In genomic region chr1:8425781-8426161, GRCh38 we compare ENCODE assay signal across 1 cellular context.
A peak's percentile ranks its signal among the peaks of the same experiment; 100 is the strongest.
TF ChIP-seq lines count a peak whose summit lies in the region.

No MANE protein-coding gene starts in this region.

TF ChIP-seq in K562, 482 proteins besides CTCF, POLR2A, EP300 and RAD21 (continues in another document):
- TF ChIP-seq, protein P1, sequence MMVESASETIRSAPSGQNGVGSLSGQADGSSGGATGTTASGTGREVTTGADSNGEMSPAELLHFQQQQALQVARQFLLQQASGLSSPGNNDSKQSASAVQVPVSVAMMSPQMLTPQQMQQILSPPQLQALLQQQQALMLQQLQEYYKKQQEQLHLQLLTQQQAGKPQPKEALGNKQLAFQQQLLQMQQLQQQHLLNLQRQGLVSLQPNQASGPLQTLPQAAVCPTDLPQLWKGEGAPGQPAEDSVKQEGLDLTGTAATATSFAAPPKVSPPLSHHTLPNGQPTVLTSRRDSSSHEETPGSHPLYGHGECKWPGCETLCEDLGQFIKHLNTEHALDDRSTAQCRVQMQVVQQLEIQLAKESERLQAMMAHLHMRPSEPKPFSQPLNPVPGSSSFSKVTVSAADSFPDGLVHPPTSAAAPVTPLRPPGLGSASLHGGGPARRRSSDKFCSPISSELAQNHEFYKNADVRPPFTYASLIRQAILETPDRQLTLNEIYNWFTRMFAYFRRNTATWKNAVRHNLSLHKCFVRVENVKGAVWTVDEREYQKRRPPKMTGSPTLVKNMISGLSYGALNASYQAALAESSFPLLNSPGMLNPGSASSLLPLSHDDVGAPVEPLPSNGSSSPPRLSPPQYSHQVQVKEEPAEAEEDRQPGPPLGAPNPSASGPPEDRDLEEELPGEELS (CRISPR knock-in tag; IDR thresholded peaks at IDR 0.05; ENCODE audit: borderline replicate concordance), result no peak
- no peak for TF ChIP-seq ESRRB (CRISPR knock-in tag; IDR thresholded peaks at IDR 0.05; ENCODE audit: borderline replicate concordance)
- TF ChIP-seq SAFB (IDR thresholded peaks at IDR 0.05; ENCODE audit: borderline replicate concordance, low read depth, low read length), result no peak
- no peak for TF ChIP-seq CBX8 (IDR thresholded peaks at IDR 0.05; ENCODE audit: borderline replicate concordance, extremely low read depth, low read depth, low read length, poor library complexity, severe bottlenecking)
- no peak for TF ChIP-seq ZFPM2 (CRISPR knock-in tag; IDR thresholded peaks at IDR 0.05)
- TF ChIP-seq GABPB1 (CRISPR knock-in tag; IDR thresholded peaks at IDR 0.05), result no peak
- TF ChIP-seq TEAD2 (tag; IDR thresholded peaks at IDR 0.05), result no peak
- TF ChIP-seq CEBPB (tag; IDR thresholded peaks at IDR 0.05), result peak; percentile 38; the same call in 1 of the 2 replicates
- 0 out of 2 replicates have a peak, but pooled peaks have one; percentile 46 for TF ChIP-seq ADNP (tag; IDR thresholded peaks at IDR 0.05)
- TF ChIP-seq FOXP1 (CRISPR knock-in tag; IDR thresholded peaks at IDR 0.05), result no peak
- no peak for TF ChIP-seq ZNF592 (IDR thresholded peaks at IDR 0.05)
- TF ChIP-seq, protein P2, sequence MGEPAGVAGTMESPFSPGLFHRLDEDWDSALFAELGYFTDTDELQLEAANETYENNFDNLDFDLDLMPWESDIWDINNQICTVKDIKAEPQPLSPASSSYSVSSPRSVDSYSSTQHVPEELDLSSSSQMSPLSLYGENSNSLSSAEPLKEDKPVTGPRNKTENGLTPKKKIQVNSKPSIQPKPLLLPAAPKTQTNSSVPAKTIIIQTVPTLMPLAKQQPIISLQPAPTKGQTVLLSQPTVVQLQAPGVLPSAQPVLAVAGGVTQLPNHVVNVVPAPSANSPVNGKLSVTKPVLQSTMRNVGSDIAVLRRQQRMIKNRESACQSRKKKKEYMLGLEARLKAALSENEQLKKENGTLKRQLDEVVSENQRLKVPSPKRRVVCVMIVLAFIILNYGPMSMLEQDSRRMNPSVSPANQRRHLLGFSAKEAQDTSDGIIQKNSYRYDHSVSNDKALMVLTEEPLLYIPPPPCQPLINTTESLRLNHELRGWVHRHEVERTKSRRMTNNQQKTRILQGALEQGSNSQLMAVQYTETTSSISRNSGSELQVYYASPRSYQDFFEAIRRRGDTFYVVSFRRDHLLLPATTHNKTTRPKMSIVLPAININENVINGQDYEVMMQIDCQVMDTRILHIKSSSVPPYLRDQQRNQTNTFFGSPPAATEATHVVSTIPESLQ (CRISPR knock-in tag; IDR thresholded peaks at IDR 0.05), result no peak
- no peak for TF ChIP-seq ZKSCAN3 (CRISPR knock-in tag; IDR thresholded peaks at IDR 0.05)
- TF ChIP-seq NR1H2 (CRISPR knock-in tag; IDR thresholded peaks at IDR 0.05), result no peak
- TF ChIP-seq, protein P3, sequence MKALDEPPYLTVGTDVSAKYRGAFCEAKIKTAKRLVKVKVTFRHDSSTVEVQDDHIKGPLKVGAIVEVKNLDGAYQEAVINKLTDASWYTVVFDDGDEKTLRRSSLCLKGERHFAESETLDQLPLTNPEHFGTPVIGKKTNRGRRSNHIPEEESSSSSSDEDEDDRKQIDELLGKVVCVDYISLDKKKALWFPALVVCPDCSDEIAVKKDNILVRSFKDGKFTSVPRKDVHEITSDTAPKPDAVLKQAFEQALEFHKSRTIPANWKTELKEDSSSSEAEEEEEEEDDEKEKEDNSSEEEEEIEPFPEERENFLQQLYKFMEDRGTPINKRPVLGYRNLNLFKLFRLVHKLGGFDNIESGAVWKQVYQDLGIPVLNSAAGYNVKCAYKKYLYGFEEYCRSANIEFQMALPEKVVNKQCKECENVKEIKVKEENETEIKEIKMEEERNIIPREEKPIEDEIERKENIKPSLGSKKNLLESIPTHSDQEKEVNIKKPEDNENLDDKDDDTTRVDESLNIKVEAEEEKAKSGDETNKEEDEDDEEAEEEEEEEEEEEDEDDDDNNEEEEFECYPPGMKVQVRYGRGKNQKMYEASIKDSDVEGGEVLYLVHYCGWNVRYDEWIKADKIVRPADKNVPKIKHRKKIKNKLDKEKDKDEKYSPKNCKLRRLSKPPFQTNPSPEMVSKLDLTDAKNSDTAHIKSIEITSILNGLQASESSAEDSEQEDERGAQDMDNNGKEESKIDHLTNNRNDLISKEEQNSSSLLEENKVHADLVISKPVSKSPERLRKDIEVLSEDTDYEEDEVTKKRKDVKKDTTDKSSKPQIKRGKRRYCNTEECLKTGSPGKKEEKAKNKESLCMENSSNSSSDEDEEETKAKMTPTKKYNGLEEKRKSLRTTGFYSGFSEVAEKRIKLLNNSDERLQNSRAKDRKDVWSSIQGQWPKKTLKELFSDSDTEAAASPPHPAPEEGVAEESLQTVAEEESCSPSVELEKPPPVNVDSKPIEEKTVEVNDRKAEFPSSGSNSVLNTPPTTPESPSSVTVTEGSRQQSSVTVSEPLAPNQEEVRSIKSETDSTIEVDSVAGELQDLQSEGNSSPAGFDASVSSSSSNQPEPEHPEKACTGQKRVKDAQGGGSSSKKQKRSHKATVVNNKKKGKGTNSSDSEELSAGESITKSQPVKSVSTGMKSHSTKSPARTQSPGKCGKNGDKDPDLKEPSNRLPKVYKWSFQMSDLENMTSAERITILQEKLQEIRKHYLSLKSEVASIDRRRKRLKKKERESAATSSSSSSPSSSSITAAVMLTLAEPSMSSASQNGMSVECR (CRISPR knock-in tag; IDR thresholded peaks at IDR 0.05), result no peak
- no peak for TF ChIP-seq PURB (CRISPR knock-in tag; IDR thresholded peaks at IDR 0.05; ENCODE audit: low read depth)
- no peak for TF ChIP-seq ETV6 (IDR thresholded peaks at IDR 0.05; ENCODE audit: borderline replicate concordance in 1 of 2, low read depth in 2 of 2, low read length in 1 of 2)
- no peak for TF ChIP-seq ETV6 (CRISPR knock-in tag; IDR thresholded peaks at IDR 0.05; ENCODE audit: borderline replicate concordance)
- no peak for TF ChIP-seq POU5F1 (IDR thresholded peaks at IDR 0.05; ENCODE audit: borderline replicate concordance, low read depth, low read length, partially characterized antibody)
- TF ChIP-seq, protein P4, sequence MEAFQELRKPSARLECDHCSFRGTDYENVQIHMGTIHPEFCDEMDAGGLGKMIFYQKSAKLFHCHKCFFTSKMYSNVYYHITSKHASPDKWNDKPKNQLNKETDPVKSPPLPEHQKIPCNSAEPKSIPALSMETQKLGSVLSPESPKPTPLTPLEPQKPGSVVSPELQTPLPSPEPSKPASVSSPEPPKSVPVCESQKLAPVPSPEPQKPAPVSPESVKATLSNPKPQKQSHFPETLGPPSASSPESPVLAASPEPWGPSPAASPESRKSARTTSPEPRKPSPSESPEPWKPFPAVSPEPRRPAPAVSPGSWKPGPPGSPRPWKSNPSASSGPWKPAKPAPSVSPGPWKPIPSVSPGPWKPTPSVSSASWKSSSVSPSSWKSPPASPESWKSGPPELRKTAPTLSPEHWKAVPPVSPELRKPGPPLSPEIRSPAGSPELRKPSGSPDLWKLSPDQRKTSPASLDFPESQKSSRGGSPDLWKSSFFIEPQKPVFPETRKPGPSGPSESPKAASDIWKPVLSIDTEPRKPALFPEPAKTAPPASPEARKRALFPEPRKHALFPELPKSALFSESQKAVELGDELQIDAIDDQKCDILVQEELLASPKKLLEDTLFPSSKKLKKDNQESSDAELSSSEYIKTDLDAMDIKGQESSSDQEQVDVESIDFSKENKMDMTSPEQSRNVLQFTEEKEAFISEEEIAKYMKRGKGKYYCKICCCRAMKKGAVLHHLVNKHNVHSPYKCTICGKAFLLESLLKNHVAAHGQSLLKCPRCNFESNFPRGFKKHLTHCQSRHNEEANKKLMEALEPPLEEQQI (IDR thresholded peaks at IDR 0.05), result no peak
- TF ChIP-seq DMBX1 (CRISPR knock-in tag; IDR thresholded peaks at IDR 0.05; ENCODE audit: borderline replicate concordance), result no peak
- TF ChIP-seq POLR2AphosphoS5 (IDR thresholded peaks at IDR 0.05; ENCODE audit: control insufficient read depth, insufficient read depth, low read depth, low read length), result no peak
- TF ChIP-seq KAT7 (CRISPR knock-in tag; IDR thresholded peaks at IDR 0.05; ENCODE audit: borderline replicate concordance), result no peak
- TF ChIP-seq, protein P5, sequence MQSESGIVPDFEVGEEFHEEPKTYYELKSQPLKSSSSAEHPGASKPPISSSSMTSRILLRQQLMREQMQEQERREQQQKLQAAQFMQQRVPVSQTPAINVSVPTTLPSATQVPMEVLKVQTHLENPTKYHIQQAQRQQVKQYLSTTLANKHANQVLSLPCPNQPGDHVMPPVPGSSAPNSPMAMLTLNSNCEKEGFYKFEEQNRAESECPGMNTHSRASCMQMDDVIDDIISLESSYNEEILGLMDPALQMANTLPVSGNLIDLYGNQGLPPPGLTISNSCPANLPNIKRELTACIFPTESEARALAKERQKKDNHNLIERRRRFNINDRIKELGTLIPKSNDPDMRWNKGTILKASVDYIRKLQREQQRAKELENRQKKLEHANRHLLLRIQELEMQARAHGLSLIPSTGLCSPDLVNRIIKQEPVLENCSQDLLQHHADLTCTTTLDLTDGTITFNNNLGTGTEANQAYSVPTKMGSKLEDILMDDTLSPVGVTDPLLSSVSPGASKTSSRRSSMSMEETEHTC (IDR thresholded peaks at IDR 0.05), result no peak
- TF ChIP-seq PCBP1 (IDR thresholded peaks at IDR 0.05; ENCODE audit: low read depth, low read length, poor library complexity, severe bottlenecking), result no peak
- TF ChIP-seq MIER1 (IDR thresholded peaks at IDR 0.05; ENCODE audit: low read depth), result no peak
- TF ChIP-seq, protein P6, sequence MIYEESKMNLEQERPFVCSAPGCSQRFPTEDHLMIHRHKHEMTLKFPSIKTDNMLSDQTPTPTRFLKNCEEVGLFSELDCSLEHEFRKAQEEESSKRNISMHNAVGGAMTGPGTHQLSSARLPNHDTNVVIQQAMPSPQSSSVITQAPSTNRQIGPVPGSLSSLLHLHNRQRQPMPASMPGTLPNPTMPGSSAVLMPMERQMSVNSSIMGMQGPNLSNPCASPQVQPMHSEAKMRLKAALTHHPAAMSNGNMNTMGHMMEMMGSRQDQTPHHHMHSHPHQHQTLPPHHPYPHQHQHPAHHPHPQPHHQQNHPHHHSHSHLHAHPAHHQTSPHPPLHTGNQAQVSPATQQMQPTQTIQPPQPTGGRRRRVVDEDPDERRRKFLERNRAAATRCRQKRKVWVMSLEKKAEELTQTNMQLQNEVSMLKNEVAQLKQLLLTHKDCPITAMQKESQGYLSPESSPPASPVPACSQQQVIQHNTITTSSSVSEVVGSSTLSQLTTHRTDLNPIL (CRISPR knock-in tag; IDR thresholded peaks at IDR 0.05), result no peak
- no peak for TF ChIP-seq CGGBP1 (CRISPR knock-in tag; IDR thresholded peaks at IDR 0.05)
- TF ChIP-seq VEZF1 (CRISPR knock-in tag; IDR thresholded peaks at IDR 0.05), result no peak
- 0 out of 4 replicates have a peak, but pooled peaks of 1 of the 2 experiments have one; percentile 6 for TF ChIP-seq RCOR1 (IDR thresholded peaks at IDR 0.05; ENCODE audit: borderline replicate concordance in 1 of 2, low read depth in 2 of 2, low read length in 2 of 2)
- no peak for TF ChIP-seq STAG1 (CRISPR knock-in tag; IDR thresholded peaks at IDR 0.05; ENCODE audit: borderline replicate concordance)
- no peak for TF ChIP-seq L3MBTL2 (IDR thresholded peaks at IDR 0.05)
- TF ChIP-seq PTRF (tag; IDR thresholded peaks at IDR 0.05), result no peak
- no peak for TF ChIP-seq GTF2A2 (tag; IDR thresholded peaks at IDR 0.05)
- TF ChIP-seq BCOR (IDR thresholded peaks at IDR 0.05), result peak; percentile 84
- TF ChIP-seq RBM25 (IDR thresholded peaks at IDR 0.05; ENCODE audit: low read depth, low read length, severe bottlenecking), result peak; percentile 89
- no peak for TF ChIP-seq ZFX (CRISPR knock-in tag; IDR thresholded peaks at IDR 0.05)
- TF ChIP-seq DACH1 (IDR thresholded peaks at IDR 0.05; ENCODE audit: partially characterized antibody), result no peak
- TF ChIP-seq ZNF212 (CRISPR knock-in tag; IDR thresholded peaks at IDR 0.05), result no peak
